12 cellular contexts compared by ENCODE assay signal in the genomic region with DNA sequence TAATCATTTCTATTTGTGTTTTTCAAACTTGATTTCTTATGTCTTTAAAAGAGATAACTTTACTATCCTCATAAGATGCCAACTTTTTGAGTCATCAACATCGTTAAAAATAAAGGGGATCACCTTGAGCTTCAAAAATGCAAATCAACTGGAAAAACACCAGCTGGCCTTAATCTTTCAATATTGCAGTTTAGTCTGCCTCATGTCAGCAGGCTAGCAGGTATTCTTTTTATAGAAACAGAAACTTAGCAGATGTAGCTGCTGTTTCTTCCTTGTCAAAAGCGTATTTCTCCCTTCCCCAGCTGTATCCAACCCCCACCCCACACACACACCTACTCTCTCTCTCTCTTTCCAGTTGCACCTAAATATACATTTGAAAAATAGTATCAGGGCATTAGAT.
DNase-seq lines count a peak whose midpoint lies in the region; ATAC-seq and TF ChIP-seq lines count a peak whose summit lies in the region.
"Had no signal": no experiment of that assay in that cellular context is flagged by ENCODE, and none has a peak within 500 bp of the region (broad histone marks: within the 10 kb centered on the region; RNA-seq: fewer than 3 reads in every experiment).

No MANE protein-coding gene starts in this region.

- no peaks in the 10 kb centered on the region for H4K20me1 ChIP-seq in SU-DHL-6 (ENCODE audit: low read depth, low read length)

- H3K9me2 ChIP-seq in SU-DHL-6 (replicated peaks; ENCODE audit: insufficient read depth, low read length) = no peaks in the 10 kb centered on the region

- no peak for TF ChIP-seq CTCF in SU-DHL-6 (IDR thresholded peaks at IDR 0.05; ENCODE audit: insufficient read depth, low read length, poor library complexity, severe bottlenecking)

- H3K79me2 ChIP-seq in SU-DHL-6 (ENCODE audit: insufficient read depth, low read length) = no peaks in the 10 kb centered on the region

- intact Hi-C loops in activated T-helper 1 cell treated with anti-CD3 and anti-CD28 coated beads, Interleukin-12 subunit alpha, Interleukin-12 subunit beta, Interleukin-2, Interleukin-4 antibody, amounts not matched to agents 30 ng/mL and 10 ng/mL and 1 ng/mL, durations not matched to agents 14 hours and 24 hours and 36 hours (cut with micrococcal nuclease) = no loop called here

- no peak overlapping the region for H2AFZ ChIP-seq in SU-DHL-6 (ENCODE audit: low read depth, low read length, severe bottlenecking)

- no peaks in the 10 kb centered on the region for H3K36me3 ChIP-seq in SU-DHL-6 (ENCODE audit: low read length)
- H3K36me3 ChIP-seq: sigmoid colon had no signal

- no peaks in the 10 kb centered on the region for H3K36me3 Mint-ChIP-seq in activated T-helper 1 cell treated with anti-CD3 and anti-CD28 coated beads, Interleukin-12 subunit alpha, Interleukin-12 subunit beta, Interleukin-2, Interleukin-4 antibody, amounts not matched to agents 30 ng/mL and 10 ng/mL and 1 ng/mL, durations not matched to agents 14 hours and 24 hours and 36 hours (ENCODE audit: low read depth)

- H3K27ac ChIP-seq in SU-DHL-6 (ENCODE audit: low read depth, low read length) = peak overlapping the region; percentile 99
- H3K27ac ChIP-seq: sigmoid colon had no signal

- DNase-seq in activated T-helper 1 cell treated with anti-CD3 and anti-CD28 coated beads, Interleukin-12 subunit alpha, Interleukin-12 subunit beta, Interleukin-2, Interleukin-4 antibody, amounts not matched to agents 30 ng/mL and 10 ng/mL and 1 ng/mL, durations not matched to agents 14 hours and 24 hours and 36 hours (ENCODE audit: low spot score) = no peak
- no peak for DNase-seq in NCI-H1092 treated with DMSO at 0.1 percent for 48 hours (lab: John Stamatoyannopoulos, UW)
- no peak for DNase-seq in DMS79 (lab: John Stamatoyannopoulos, UW)
- DNase-seq in occipital lobe (lab: John Stamatoyannopoulos, UW) = no peak
- DNase-seq: anterior cingulate cortex, DMS79 treated with DMSO at 0.1 percent for 48 hours, sigmoid colon had no signal

- H3K4me3 Mint-ChIP-seq in activated T-helper 1 cell treated with anti-CD3 and anti-CD28 coated beads, Interleukin-12 subunit alpha, Interleukin-12 subunit beta, Interleukin-2, Interleukin-4 antibody, amounts not matched to agents 30 ng/mL and 10 ng/mL and 1 ng/mL, durations not matched to agents 14 hours and 24 hours and 36 hours = no peak overlapping the region

- peak overlapping the region; percentile 78 for H3K4me2 ChIP-seq in SU-DHL-6 (ENCODE audit: low read depth, low read length, poor library complexity, severe bottlenecking)

- H3K27ac Mint-ChIP-seq in activated T-helper 1 cell treated with anti-CD3 and anti-CD28 coated beads, Interleukin-12 subunit alpha, Interleukin-12 subunit beta, Interleukin-2, Interleukin-4 antibody, amounts not matched to agents 30 ng/mL and 10 ng/mL and 1 ng/mL, durations not matched to agents 14 hours and 24 hours and 36 hours = no peak overlapping the region

- H3K27me3 ChIP-seq in SU-DHL-6 (ENCODE audit: low read length) = no peaks in the 10 kb centered on the region
- H3K27me3 ChIP-seq: sigmoid colon had no signal

- H3K9me3 ChIP-seq in SU-DHL-6 (ENCODE audit: insufficient read depth, low read length) = no peaks in the 10 kb centered on the region
- H3K9me3 ChIP-seq: sigmoid colon had no signal

- H3K4me1 Mint-ChIP-seq in activated T-helper 1 cell treated with anti-CD3 and anti-CD28 coated beads, Interleukin-12 subunit alpha, Interleukin-12 subunit beta, Interleukin-2, Interleukin-4 antibody, amounts not matched to agents 30 ng/mL and 10 ng/mL and 1 ng/mL, durations not matched to agents 14 hours and 24 hours and 36 hours (ENCODE audit: low read depth) = no peaks in the 10 kb centered on the region

- peak overlapping the region; percentile 27 for H3K4me3 ChIP-seq in SU-DHL-6 (ENCODE audit: insufficient read depth, low read length, poor library complexity, severe bottlenecking)
- H3K4me3 ChIP-seq: lung, sigmoid colon had no signal

- no peaks in the 10 kb centered on the region for H3K9me3 Mint-ChIP-seq in activated T-helper 1 cell treated with anti-CD3 and anti-CD28 coated beads, Interleukin-12 subunit alpha, Interleukin-12 subunit beta, Interleukin-2, Interleukin-4 antibody, amounts not matched to agents 30 ng/mL and 10 ng/mL and 1 ng/mL, durations not matched to agents 14 hours and 24 hours and 36 hours

- peak; percentile 90 for ATAC-seq in GM18520 (IDR thresholded peaks at IDR 0.05; ENCODE audit: unreplicated experiment)
- ATAC-seq in GM21576 (IDR thresholded peaks at IDR 0.05; ENCODE audit: unreplicated experiment) = peak; percentile 98
- ATAC-seq in HG03196 (IDR thresholded peaks at IDR 0.05; ENCODE audit: unreplicated experiment) = peak; percentile 99

- peak overlapping the region; percentile 49 for H3K9ac ChIP-seq in SU-DHL-6 (ENCODE audit: low read length)

- H3F3A ChIP-seq in SU-DHL-6 (ENCODE audit: insufficient read depth) = peaks cover 43% of the 10 kb centered on the region

- H3K27me3 Mint-ChIP-seq in activated T-helper 1 cell treated with anti-CD3 and anti-CD28 coated beads, Interleukin-12 subunit alpha, Interleukin-12 subunit beta, Interleukin-2, Interleukin-4 antibody, amounts not matched to agents 30 ng/mL and 10 ng/mL and 1 ng/mL, durations not matched to agents 14 hours and 24 hours and 36 hours (ENCODE audit: insufficient read depth) = no peaks in the 10 kb centered on the region
